In the genomic region with DNA sequence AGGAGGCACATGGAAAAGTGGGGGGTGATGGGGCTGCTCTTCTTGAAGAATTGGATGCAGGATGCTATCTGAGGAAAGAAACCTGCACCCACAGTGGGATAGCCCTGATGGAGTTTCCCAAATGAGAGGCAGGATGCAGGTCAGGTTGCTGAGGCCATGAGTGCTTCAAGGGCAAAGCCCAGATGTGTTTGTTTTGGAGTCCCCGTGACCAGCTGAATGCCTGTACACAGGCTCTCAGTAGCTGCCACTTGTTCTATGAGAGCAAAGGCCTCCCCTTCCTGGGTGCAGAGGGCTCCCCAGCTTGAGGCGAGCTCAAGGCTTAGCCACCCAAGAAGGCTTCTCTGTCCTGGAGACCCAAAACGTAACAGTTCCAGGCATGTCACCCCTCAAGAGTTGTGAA, we compare ENCODE assay signal across 18 cellular contexts.
"Had no signal": no experiment of that assay in that cellular context is flagged by ENCODE, and none has a peak within 500 bp of the region (broad histone marks: within the 10 kb centered on the region; RNA-seq: fewer than 3 reads in every experiment).

No MANE protein-coding gene starts in this region.

- H3K4me3 Mint-ChIP-seq: naive B cell, nephron had no signal

- H3K27ac Mint-ChIP-seq: naive B cell, nephron had no signal

- H3K9me3 ChIP-seq: suprapubic skin, tibial nerve had no signal

- H3K4me2 ChIP-seq: hepatocyte had no signal

- H3K36me3 ChIP-seq: suprapubic skin had no signal

- H3K27ac ChIP-seq: hepatocyte, skin epidermis, suprapubic skin, tibial nerve had no signal

- H3K4me1 ChIP-seq: suprapubic skin, tibial nerve had no signal

- H3K4me3 ChIP-seq: dorsolateral prefrontal cortex, hepatocyte, skin epidermis, suprapubic skin, tibial nerve had no signal

- H3K27me3 Mint-ChIP-seq: naive B cell had no signal

- H3K27me3 ChIP-seq: dorsolateral prefrontal cortex, hepatocyte, suprapubic skin, tibial nerve had no signal

- DNase-seq: cortex of kidney; effector CD8-positive, alpha-beta T cell; foreskin melanocyte; head of caudate nucleus; left cardiac atrium; left ventricle myocardium superior; mesendoderm; naive B cell; occipital lobe; stimulated activated CD4-positive, alpha-beta T cell treated with anti-CD3 and anti-CD28 coated beads, Interleukin-12 subunit alpha, Interleukin-12 subunit beta, amount 100 ng/mL, for 4 hours; stimulated activated naive CD4-positive, alpha-beta T cell treated with Interleukin-2 at 50 U/mL for 16 hours had no signal

- H3K9me3 Mint-ChIP-seq: naive B cell, nephron had no signal

- ATAC-seq: left cardiac atrium, left ventricle myocardium superior, sciatic nerve had no signal
